19 cellular contexts compared by ENCODE assay signal in genomic region chr11:70036971-70037882, GRCh38. TPM values are rescaled to one million over a fixed set of nuclear protein-coding genes. Genes with fewer than 3 reads are reported as not detected.
A peak's percentile ranks its signal among the peaks of the same experiment; 100 is the strongest.
DNase-seq lines count a peak whose midpoint lies in the region; ATAC-seq and TF ChIP-seq lines count a peak whose summit lies in the region.
"Had no signal": no experiment of that assay in that cellular context is flagged by ENCODE, and none has a peak within 500 bp of the region (broad histone marks: within the 10 kb centered on the region; RNA-seq: fewer than 3 reads in every experiment).

No MANE protein-coding gene starts in this region.

- no peak overlapping the region for H3K4me3 ChIP-seq in coronary artery
- H3K4me3 ChIP-seq: HAP-1, Peyer's patch had no signal

- TF ChIP-seq CTCF in coronary artery (IDR thresholded peaks at IDR 0.05) = no peak

- DNase-seq in NOMO-1 treated with DMSO at 0.1 percent for 48 hours (lab: John Stamatoyannopoulos, UW; ENCODE audit: unreplicated experiment) (peak; percentile 23), NOMO-1 treated with dmso at 0.1 percent for 144 hours (lab: John Stamatoyannopoulos, UW; ENCODE audit: unreplicated experiment) (no peak), NCI-H2171 (lab: John Stamatoyannopoulos, UW) (peak; percentile 11), coronary artery (ENCODE audit: low spot score) (peak; percentile 45), mesenteric fat pad (ENCODE audit: low spot score) (peak; percentile 57), hippocampal formation (lab: John Stamatoyannopoulos, UW) (no peak)
- DNase-seq in activated T-helper 1 cell treated with anti-CD3 and anti-CD28 coated beads, Interleukin-12 subunit alpha, Interleukin-12 subunit beta, Interleukin-2, Interleukin-4 antibody, amounts not matched to agents 30 ng/mL and 10 ng/mL and 1 ng/mL, durations not matched to agents 14 hours and 24 hours and 36 hours (ENCODE audit: low spot score) = no peak
- DNase-seq: DMS79, MM.1S, NCI-H1105 treated with DMSO at 0.1 percent for 48 hours, NCI-H1694 treated with DMSO at 0.1 percent for 48 hours, NCI-H345, NCI-H524 treated with DMSO at 0.1 percent for 48 hours, Peyer's patch had no signal

- H3K36me3 Mint-ChIP-seq in activated T-helper 1 cell treated with anti-CD3 and anti-CD28 coated beads, Interleukin-12 subunit alpha, Interleukin-12 subunit beta, Interleukin-2, Interleukin-4 antibody, amounts not matched to agents 30 ng/mL and 10 ng/mL and 1 ng/mL, durations not matched to agents 14 hours and 24 hours and 36 hours (ENCODE audit: low read depth) = no peaks in the 10 kb centered on the region
- H3K36me3 Mint-ChIP-seq: CD14-positive monocyte had no signal

- ATAC-seq in GM21381 (IDR thresholded peaks at IDR 0.05; ENCODE audit: unreplicated experiment) = no peak

- no peak overlapping the region for H3K27ac ChIP-seq in coronary artery
- H3K27ac ChIP-seq: 22Rv1, Peyer's patch had no signal

- intact Hi-C loops in activated T-helper 1 cell treated with anti-CD3 and anti-CD28 coated beads, Interleukin-12 subunit alpha, Interleukin-12 subunit beta, Interleukin-2, Interleukin-4 antibody, amounts not matched to agents 30 ng/mL and 10 ng/mL and 1 ng/mL, durations not matched to agents 14 hours and 24 hours and 36 hours (cut with micrococcal nuclease) = no loop called here

- H3K4me3 Mint-ChIP-seq in activated T-helper 1 cell treated with anti-CD3 and anti-CD28 coated beads, Interleukin-12 subunit alpha, Interleukin-12 subunit beta, Interleukin-2, Interleukin-4 antibody, amounts not matched to agents 30 ng/mL and 10 ng/mL and 1 ng/mL, durations not matched to agents 14 hours and 24 hours and 36 hours = no peak overlapping the region

- H3K27ac Mint-ChIP-seq in activated T-helper 1 cell treated with anti-CD3 and anti-CD28 coated beads, Interleukin-12 subunit alpha, Interleukin-12 subunit beta, Interleukin-2, Interleukin-4 antibody, amounts not matched to agents 30 ng/mL and 10 ng/mL and 1 ng/mL, durations not matched to agents 14 hours and 24 hours and 36 hours = no peak overlapping the region

- H3K9me3 Mint-ChIP-seq in activated T-helper 1 cell treated with anti-CD3 and anti-CD28 coated beads, Interleukin-12 subunit alpha, Interleukin-12 subunit beta, Interleukin-2, Interleukin-4 antibody, amounts not matched to agents 30 ng/mL and 10 ng/mL and 1 ng/mL, durations not matched to agents 14 hours and 24 hours and 36 hours = peaks cover 24% of the 10 kb centered on the region

- H3K27me3 Mint-ChIP-seq in activated T-helper 1 cell treated with anti-CD3 and anti-CD28 coated beads, Interleukin-12 subunit alpha, Interleukin-12 subunit beta, Interleukin-2, Interleukin-4 antibody, amounts not matched to agents 30 ng/mL and 10 ng/mL and 1 ng/mL, durations not matched to agents 14 hours and 24 hours and 36 hours (ENCODE audit: insufficient read depth) = peaks cover 4% of the 10 kb centered on the region

- H3K4me1 Mint-ChIP-seq in activated T-helper 1 cell treated with anti-CD3 and anti-CD28 coated beads, Interleukin-12 subunit alpha, Interleukin-12 subunit beta, Interleukin-2, Interleukin-4 antibody, amounts not matched to agents 30 ng/mL and 10 ng/mL and 1 ng/mL, durations not matched to agents 14 hours and 24 hours and 36 hours (ENCODE audit: low read depth) = no peaks in the 10 kb centered on the region
- H3K4me1 Mint-ChIP-seq: CD14-positive monocyte had no signal

RNA-seq across cellular contexts. Expression of gene ANO1, which starts 40.9 kb away (rescaled TPM):
- total RNA-seq in mesenteric fat pad = 5.7 TPM
- total RNA-seq in activated T-helper 1 cell treated with anti-CD3 and anti-CD28 coated beads, Interleukin-12 subunit alpha, Interleukin-12 subunit beta, Interleukin-2, Interleukin-4 antibody, amounts not matched to agents 30 ng/mL and 10 ng/mL and 1 ng/mL, durations not matched to agents 14 hours and 24 hours and 36 hours = not detected in 2 replicates
- total RNA-seq: LHCN-M2 had no signal

Comparison
In these comparisons a context has a peak if more than half of its experiments do, and no peak if none do; other contexts are left out.
1. DNase-seq: peak in NOMO-1 treated with DMSO at 0.1 percent for 48 hours (single experiment), NCI-H2171 (single experiment), coronary artery (single experiment) and mesenteric fat pad (single experiment); none in NOMO-1 treated with dmso at 0.1 percent for 144 hours (single experiment), hippocampal formation (0 of 2) and activated T-helper 1 cell treated with anti-CD3 and anti-CD28 coated beads, Interleukin-12 subunit alpha, Interleukin-12 subunit beta, Interleukin-2, Interleukin-4 antibody, amounts not matched to agents 30 ng/mL and 10 ng/mL and 1 ng/mL, durations not matched to agents 14 hours and 24 hours and 36 hours (single experiment).